Comparison of ENCODE assay signal across 11 cellular contexts in the genomic region with DNA sequence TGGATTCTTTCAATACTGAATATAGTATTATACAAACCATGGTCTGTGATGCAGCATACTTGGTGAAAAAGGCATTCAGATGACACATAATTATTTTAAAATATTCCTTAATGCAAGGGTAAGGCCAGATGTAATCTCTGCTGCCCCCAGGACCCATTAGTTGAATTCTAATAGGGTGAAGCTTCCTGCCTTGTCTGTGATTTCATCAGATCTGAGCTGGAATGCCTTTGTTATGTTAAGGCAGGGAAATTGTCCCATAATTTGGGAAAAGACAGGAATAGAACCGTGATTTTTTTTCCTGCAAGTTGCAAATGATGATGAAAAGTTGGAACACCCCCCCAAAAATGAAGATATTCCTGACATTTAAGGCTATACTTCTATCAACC. TPM values are rescaled to one million over a fixed set of nuclear protein-coding genes. Genes with fewer than 3 reads are reported as not detected.
DNase-seq lines count a peak whose midpoint lies in the region; ATAC-seq, FAIRE-seq and TF ChIP-seq lines count a peak whose summit lies in the region.
"Had no signal": no experiment of that assay in that cellular context is flagged by ENCODE, and none has a peak within 500 bp of the region (broad histone marks: within the 10 kb centered on the region; RNA-seq: fewer than 3 reads in every experiment).

No MANE protein-coding gene starts in this region.

- no peaks in the 10 kb centered on the region for H3K79me2 ChIP-seq in HepG2 (ENCODE audit: insufficient read depth, low read length)

- no peak for TF ChIP-seq RAD21 in HepG2 (CRISPR knock-in tag; IDR thresholded peaks at IDR 0.05)

- ATAC-seq in T-helper 17 cell: peak; percentile 6
- no peak for ATAC-seq in GM21515 (IDR thresholded peaks at IDR 0.05; ENCODE audit: unreplicated experiment)
- no peak for ATAC-seq in HepG2

- POLR2A ChIA-PET in A673 (lab: Charles Lee; ENCODE audit: low non-redundant PET) (no interaction called here), HepG2 (lab: Yijun Ruan, JAX) (no interaction called here)

- CTCF ChIA-PET in A673 (lab: Charles Lee) (interaction anchor here (0.5 to 1.3 kb wide), 2 partner anchors 106 to 306 kb away, joined by 3 to 5 read pairs; no protein-coding TSS in a partner anchor), HepG2 (lab: Yijun Ruan, JAX; ENCODE audit: low intra/inter-chr PET ratio, low total read pairs) (no interaction called here)

- peaks cover 26% of the 10 kb centered on the region for H3K36me3 ChIP-seq in A673 (ENCODE audit: insufficient read depth, low read length, poor library complexity, severe bottlenecking)
- peaks cover 2 to 10% of the 10 kb centered on the region in 2 experiments; a peak in 2 of 5 replicates for H3K36me3 ChIP-seq in HepG2 (replicated peaks in 1 of 2; ENCODE audit: control insufficient read depth in 1 of 2, insufficient read depth in 2 of 2, low read length in 2 of 2)

- TF ChIP-seq CTCF in A673 (conservative IDR thresholded peaks at IDR 0.05; ENCODE audit: low read depth, low read length): no peak; the same call in 1 of the 2 replicates
- TF ChIP-seq CTCF in HepG2 (CRISPR knock-in tag; IDR thresholded peaks at IDR 0.05): no peak

- peak; percentile 26 for DNase-seq in A673 (ENCODE audit: low spot score)
- peak; percentile 10 for DNase-seq in ELF-1 (ENCODE audit: low read depth, low spot score)
- no peak for DNase-seq in T-helper 17 cell
- DNase-seq in hepatic stellate cell (ENCODE audit: low spot score): peak; percentile 14
- DNase-seq in AML-193 (lab: John Stamatoyannopoulos, UW): no peak
- DNase-seq in DMS79 (lab: John Stamatoyannopoulos, UW): no peak
- DNase-seq in HepG2 (ENCODE audit: low spot score): no peak
- DNase-seq: NCI-H1092, NCI-H345, RPMI8226 had no signal

- H3K27me3 ChIP-seq in A673 (replicated peaks; ENCODE audit: insufficient read depth, low read depth, low read length, poor library complexity) (no peaks in the 10 kb centered on the region), HepG2 (ENCODE audit: control insufficient read depth in 1 of 2, insufficient read depth in 2 of 2, low read length in 2 of 2) (no peaks in the 10 kb centered on the region)

- no peak overlapping the region for H3K9ac ChIP-seq in HepG2 (ENCODE audit: insufficient read depth, low read depth, low read length)

- no peaks in the 10 kb centered on the region for H4K20me1 ChIP-seq in HepG2 (ENCODE audit: insufficient read depth, low read length)

- no peak overlapping the region for H3K4me3 Mint-ChIP-seq in T-helper 17 cell

- no peak overlapping the region for H3K4me2 ChIP-seq in HepG2 (ENCODE audit: low read depth, low read length)

- no peaks in the 10 kb centered on the region for H3K27me3 Mint-ChIP-seq in T-helper 17 cell

- H3K4me1 ChIP-seq in A673 (ENCODE audit: insufficient read depth, low read length, poor library complexity, severe bottlenecking) (peaks cover 7% of the 10 kb centered on the region), HepG2 (ENCODE audit: insufficient read depth, low read length) (no peaks in the 10 kb centered on the region)

- no peak for TF ChIP-seq POLR2A in HepG2 (IDR thresholded peaks at IDR 0.05; ENCODE audit: insufficient read depth in 1 of 2, low read depth in 2 of 2, low read length in 2 of 2)

- no peak overlapping the region for H2AFZ ChIP-seq in HepG2 (ENCODE audit: low read length)

- BruUV-seq in A673 (replicated peaks; lab: Mats Ljungman, UMichigan): no TSS peak
- BruUV-seq in HepG2 (replicated peaks; lab: Mats Ljungman, UMichigan): no TSS peak

- H3K36me3 Mint-ChIP-seq in T-helper 17 cell (ENCODE audit: low read depth): peaks cover 2% of the 10 kb centered on the region

- no peak for FAIRE-seq in HepG2 (lab: Jason Lieb, UNC)

- 75% methylated on average over 1 of the region's 1 CpG for WGBS in HepG2 (ENCODE audit: low lambda C conversion rate)

- peak overlapping the region; percentile 8 for H3K27ac Mint-ChIP-seq in T-helper 17 cell

- H3K27ac ChIP-seq in A673 (ENCODE audit: low read depth, low read length, poor library complexity, severe bottlenecking): no peak overlapping the region
- H3K27ac ChIP-seq in HepG2 (ENCODE audit: extremely low read length, insufficient read depth, low read length): no peak overlapping the region

- in situ Hi-C loops in HepG2 (cut with HindIII; ENCODE audit: extremely low pct_ligation_motif_present, low pct_unique_long_range_greater_than_20kb): no loop called here

- H3K4me1 Mint-ChIP-seq in T-helper 17 cell: peaks cover 23% of the 10 kb centered on the region

- H3K9me3 ChIP-seq in A673 (ENCODE audit: low read depth, low read length, poor library complexity, severe bottlenecking) (no peaks in the 10 kb centered on the region), T-helper 17 cell (ENCODE audit: control insufficient read depth, low read length, poor library complexity, severe bottlenecking) (no peaks in the 10 kb centered on the region), HepG2 (ENCODE audit: low read length) (no peaks in the 10 kb centered on the region)

- H3K4me3 ChIP-seq in A673 (ENCODE audit: low read depth, low read length, poor library complexity, severe bottlenecking) (no peak overlapping the region), HepG2 (replicated peaks in 1 of 3; ENCODE audit: insufficient read depth in 1 of 3, low read depth in 2 of 3, low read length in 3 of 3) (no peak overlapping the region)

- intact Hi-C loops in A673 (cut with micrococcal nuclease; ENCODE audit: unreplicated experiment): loop anchor here (2.0 kb wide), 1 partner anchor 56 kb away; no protein-coding TSS in a partner anchor
- intact Hi-C loops in HepG2 (cut with micrococcal nuclease; ENCODE audit: unreplicated experiment): no loop called here

- no peak for TF ChIP-seq EP300 in HepG2 (IDR thresholded peaks at IDR 0.05; ENCODE audit: low read depth in 2 of 2, low read length in 2 of 2)
- TF ChIP-seq EP300 in HepG2 (CRISPR knock-in tag; IDR thresholded peaks at IDR 0.05; ENCODE audit: borderline replicate concordance): no peak

TF ChIP-seq in HepG2, 621 proteins besides CTCF, POLR2A, EP300 and RAD21 (continues in another document):
- TF ChIP-seq KDM1A (CRISPR knock-in tag; IDR thresholded peaks at IDR 0.05): no peak
- TF ChIP-seq NCOA1 (CRISPR knock-in tag; IDR thresholded peaks at IDR 0.05): no peak

RNA-seq across cellular contexts. Expression of a gene that starts 26.2 kb away (rescaled TPM):
- total RNA-seq in A673 (2021) (16.1 and 18.1 TPM in 2 replicates), T-helper 17 cell (10 to 100 TPM; 18.5 to 19.6 TPM), HepG2 (2016; rRNA removed; fragmentation: Illumina TruSeq; extraction: Trizol) (3.6 and 4.9 TPM in 2 replicates)
- 0.71 and 0.97 TPM in 2 replicates for total RNA-seq in HepG2 (2016; cell fraction: cytosol; rRNA removed; fragmentation: Illumina TruSeq; extraction: Trizol; ENCODE audit: low read depth)
- 3.3 and 5.0 TPM in 2 replicates for total RNA-seq in HepG2 (2016; cell fraction: insoluble cytoplasmic fraction; rRNA removed; fragmentation: Illumina TruSeq; extraction: Trizol)
- total RNA-seq in HepG2 (2016; cell fraction: membrane; rRNA removed; fragmentation: Illumina TruSeq; extraction: Trizol): 1.4 and 2.2 TPM in 2 replicates
- total RNA-seq in HepG2 (2016; cell fraction: nucleus; rRNA removed; fragmentation: Illumina TruSeq; extraction: Trizol): 4.4 and 4.8 TPM in 2 replicates
- polyA plus RNA-seq in HepG2 (2011; rRNA removed): 2.8 and 3.6 TPM in 2 replicates
- 1.8 and 2.3 TPM in 2 replicates for polyA plus RNA-seq in HepG2 (2011; cell fraction: cytosol; rRNA removed)
- polyA plus RNA-seq in HepG2 (2011; cell fraction: nucleus; rRNA removed): 2.9 and 3.8 TPM in 2 replicates
- 4.6 and 4.8 TPM in 2 replicates for polyA plus RNA-seq in HepG2 (2012)
- 1.7 TPM in 2 replicates for polyA plus RNA-seq in HepG2 (2016; cell fraction: cytosol; fragmentation: Illumina TruSeq; extraction: Trizol; ENCODE audit: low read depth)
- polyA plus RNA-seq in HepG2 (2016; cell fraction: insoluble cytoplasmic fraction; fragmentation: Illumina TruSeq; extraction: Trizol; ENCODE audit: low read depth): 6.2 and 6.8 TPM in 2 replicates
- 2.0 and 2.6 TPM in 2 replicates for polyA plus RNA-seq in HepG2 (2016; cell fraction: membrane; fragmentation: Illumina TruSeq; extraction: Trizol; ENCODE audit: low read depth)
- polyA plus RNA-seq in HepG2 (2016; cell fraction: nucleus; fragmentation: Illumina TruSeq; extraction: Trizol; ENCODE audit: insufficient read depth, low read depth): 12.9 and 14.2 TPM in 2 replicates
- polyA minus RNA-seq in HepG2 (2011; rRNA and poly(A)+ RNA removed; ENCODE audit: low replicate concordance): 0.12 and 2.1 TPM in 2 replicates
- 0.79 TPM in 1 of 2 replicates, not detected in the other for polyA minus RNA-seq in HepG2 (2011; cell fraction: cytosol; rRNA and poly(A)+ RNA removed)
- 2.4 and 4.2 TPM in 2 replicates for polyA minus RNA-seq in HepG2 (2011; cell fraction: nucleus; rRNA and poly(A)+ RNA removed)

RNA-seq across cellular contexts. Expression of a gene that starts 38.2 kb away (rescaled TPM):
- total RNA-seq in A673 (2021) (55.3 and 59.3 TPM in 2 replicates), T-helper 17 cell (10 to 100 TPM; 27.0 to 33.3 TPM), HepG2 (2016; rRNA removed; fragmentation: Illumina TruSeq; extraction: Trizol) (18.8 and 22.7 TPM in 2 replicates)
- 3.9 and 4.6 TPM in 2 replicates for total RNA-seq in HepG2 (2016; cell fraction: cytosol; rRNA removed; fragmentation: Illumina TruSeq; extraction: Trizol; ENCODE audit: low read depth)
- 13.7 and 22.4 TPM in 2 replicates for total RNA-seq in HepG2 (2016; cell fraction: insoluble cytoplasmic fraction; rRNA removed; fragmentation: Illumina TruSeq; extraction: Trizol)
- total RNA-seq in HepG2 (2016; cell fraction: membrane; rRNA removed; fragmentation: Illumina TruSeq; extraction: Trizol): 10.4 and 10.9 TPM in 2 replicates
- total RNA-seq in HepG2 (2016; cell fraction: nucleus; rRNA removed; fragmentation: Illumina TruSeq; extraction: Trizol): 9.5 and 10.1 TPM in 2 replicates
- 7.1 and 10.1 TPM in 2 replicates for polyA plus RNA-seq in HepG2 (2011; rRNA removed)
- polyA plus RNA-seq in HepG2 (2011; cell fraction: cytosol; rRNA removed): 2.8 and 4.9 TPM in 2 replicates
- polyA plus RNA-seq in HepG2 (2011; cell fraction: nucleus; rRNA removed): 2.4 and 3.9 TPM in 2 replicates
- 6.8 and 8.8 TPM in 2 replicates for polyA plus RNA-seq in HepG2 (2012)
- 3.8 and 4.5 TPM in 2 replicates for polyA plus RNA-seq in HepG2 (2016; cell fraction: cytosol; fragmentation: Illumina TruSeq; extraction: Trizol; ENCODE audit: low read depth)
- 20.0 and 20.8 TPM in 2 replicates for polyA plus RNA-seq in HepG2 (2016; cell fraction: insoluble cytoplasmic fraction; fragmentation: Illumina TruSeq; extraction: Trizol; ENCODE audit: low read depth)
- polyA plus RNA-seq in HepG2 (2016; cell fraction: membrane; fragmentation: Illumina TruSeq; extraction: Trizol; ENCODE audit: low read depth): 9.1 and 9.6 TPM in 2 replicates
- 12.7 and 12.8 TPM in 2 replicates for polyA plus RNA-seq in HepG2 (2016; cell fraction: nucleus; fragmentation: Illumina TruSeq; extraction: Trizol; ENCODE audit: insufficient read depth, low read depth)
- 5.8 and 14.8 TPM in 2 replicates for polyA minus RNA-seq in HepG2 (2011; rRNA and poly(A)+ RNA removed; ENCODE audit: low replicate concordance)
- polyA minus RNA-seq in HepG2 (2011; cell fraction: cytosol; rRNA and poly(A)+ RNA removed): 8.6 and 9.3 TPM in 2 replicates
- polyA minus RNA-seq in HepG2 (2011; cell fraction: nucleus; rRNA and poly(A)+ RNA removed): 10.2 and 10.4 TPM in 2 replicates

Comparison
In these comparisons a context has a peak if more than half of its experiments do, and no peak if none do; other contexts are left out.
1. DNase-seq: peak in A673 (single experiment), ELF-1 (single experiment) and hepatic stellate cell (single experiment); none in T-helper 17 cell (0 of 3), AML-193 (0 of 2), DMS79 (single experiment) and HepG2 (single experiment).